In the genomic region with DNA sequence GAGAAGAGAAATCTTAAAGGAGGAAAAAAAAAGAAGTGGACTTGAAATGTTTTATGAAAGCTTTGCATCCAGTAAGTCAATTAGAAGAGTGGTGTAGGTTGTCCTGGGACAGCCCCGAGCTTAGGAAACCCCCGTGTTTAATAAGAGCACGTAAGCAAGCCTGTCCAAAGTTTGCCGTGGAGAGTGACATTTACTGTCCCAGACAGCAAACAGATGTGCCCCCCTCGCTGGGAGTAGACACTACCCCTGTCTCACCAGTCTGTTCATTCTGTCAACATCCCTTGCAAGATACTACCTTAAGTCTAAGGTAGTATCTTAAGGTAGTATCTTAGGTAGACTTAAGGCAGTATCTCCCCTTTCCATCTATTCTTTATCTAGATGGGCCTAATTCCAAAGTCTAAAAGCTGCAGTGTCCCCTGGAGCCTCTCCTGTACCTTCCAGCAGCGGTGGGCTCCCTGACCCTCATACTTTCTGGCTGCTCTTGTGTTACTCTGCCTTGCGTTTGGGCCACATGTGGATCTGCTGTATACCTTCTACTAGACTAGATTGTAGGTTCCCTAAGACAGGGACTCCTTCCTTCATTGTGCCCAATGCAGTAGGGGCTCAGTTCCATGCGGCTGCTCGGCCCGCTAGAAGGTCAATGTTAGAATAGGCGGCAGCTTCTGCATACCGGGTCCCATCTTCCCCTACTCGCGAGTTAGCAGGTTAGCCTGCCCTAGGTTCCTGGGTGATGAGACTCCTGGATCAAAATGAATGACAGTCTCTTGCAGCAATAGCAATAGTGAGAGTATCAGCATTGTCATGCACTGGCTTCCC, we compare ENCODE assay signal across 23 cellular contexts.
DNase-seq lines count a peak whose midpoint lies in the region; ATAC-seq and TF ChIP-seq lines count a peak whose summit lies in the region.
"Had no signal": no experiment of that assay in that cellular context is flagged by ENCODE, and none has a peak within 500 bp of the region (broad histone marks: within the 10 kb centered on the region; RNA-seq: fewer than 3 reads in every experiment).

No MANE protein-coding gene starts in this region.

- peaks cover 1% of the 10 kb centered on the region for H3K36me3 Mint-ChIP-seq in endodermal cell (ENCODE audit: low read depth)
- H3K36me3 Mint-ChIP-seq: CD14-positive monocyte; CD4-positive, alpha-beta memory T cell; CD4-positive, CD25-positive, alpha-beta regulatory T cell had no signal

- no peak overlapping the region for H3K9ac ChIP-seq in endodermal cell (ENCODE audit: extremely low read depth, low read length, poor library complexity, severe bottlenecking)
- H3K9ac ChIP-seq: BLaER1 had no signal

- H3K4me1 Mint-ChIP-seq in endodermal cell, result peaks cover 9% of the 10 kb centered on the region
- H3K4me1 Mint-ChIP-seq: CD14-positive monocyte; CD4-positive, alpha-beta memory T cell; CD4-positive, CD25-positive, alpha-beta regulatory T cell; CD8-positive, alpha-beta memory T cell had no signal

- H3K27me3 ChIP-seq in RWPE2 (ENCODE audit: insufficient read depth, poor library complexity, severe bottlenecking) (no peaks in the 10 kb centered on the region), endodermal cell (ENCODE audit: control insufficient read depth, insufficient read depth, low read length, poor library complexity, severe bottlenecking) (no peaks in the 10 kb centered on the region)
- H3K27me3 ChIP-seq: BE2C, BLaER1 had no signal

- H3K9me3 ChIP-seq in RWPE2 (ENCODE audit: severe bottlenecking) (no peaks in the 10 kb centered on the region), endodermal cell (ENCODE audit: control insufficient read depth, low read length) (no peaks in the 10 kb centered on the region)
- H3K9me3 ChIP-seq: BE2C, BLaER1 had no signal

- H3K27ac Mint-ChIP-seq in endodermal cell, result no peak overlapping the region
- H3K27ac Mint-ChIP-seq: CD14-positive monocyte; CD4-positive, alpha-beta memory T cell; CD4-positive, CD25-positive, alpha-beta regulatory T cell had no signal

- H3K4me3 Mint-ChIP-seq in endodermal cell, result no peak overlapping the region
- H3K4me3 Mint-ChIP-seq: CD14-positive monocyte; CD4-positive, alpha-beta memory T cell; CD4-positive, CD25-positive, alpha-beta regulatory T cell; CD8-positive, alpha-beta memory T cell had no signal

- no peak for ATAC-seq in RWPE2 (ENCODE audit: low read depth)
- ATAC-seq: GM12878 had no signal

- DNase-seq in RWPE2 (ENCODE audit: low spot score), result peak; percentile 22
- DNase-seq in endodermal cell, result peak; percentile 33
- DNase-seq in ureter (ENCODE audit: low spot score), result peak; percentile 31
- DNase-seq in hypothalamus (lab: John Stamatoyannopoulos, UW), result no peak
- no peak for DNase-seq in stimulated activated naive CD4-positive, alpha-beta T cell (lab: John Stamatoyannopoulos, UW)
- DNase-seq: 8988T; ACHN; BE2C; C1 segment of cervical spinal cord; CD4-positive, alpha-beta memory T cell; CD4-positive, CD25-positive, alpha-beta regulatory T cell; CD8-positive, alpha-beta memory T cell; COR-L47; DMS 273 treated with DMSO at 0.1 percent for 48 hours; DMS153; DMS53; DMS79; DND-41; EL; GDM1 had no signal

- TF ChIP-seq CTCF in RWPE2 (IDR thresholded peaks at IDR 0.05; ENCODE audit: poor library complexity, severe bottlenecking), result no peak
- TF ChIP-seq CTCF in endodermal cell (conservative IDR thresholded peaks at IDR 0.05), result no peak

- no peak overlapping the region for H3K27ac ChIP-seq in RWPE2 (ENCODE audit: poor library complexity, severe bottlenecking)
- no peak overlapping the region for H3K27ac ChIP-seq in endodermal cell (ENCODE audit: low read depth, low read length)
- H3K27ac ChIP-seq: BLaER1 had no signal

- H3K4me1 ChIP-seq in RWPE2 (ENCODE audit: insufficient read depth, poor library complexity, severe bottlenecking) (no peaks in the 10 kb centered on the region), endodermal cell (ENCODE audit: control insufficient read depth, insufficient read depth, low read length) (no peaks in the 10 kb centered on the region)
- H3K4me1 ChIP-seq: BE2C, BLaER1 had no signal

- H3K9me3 Mint-ChIP-seq in endodermal cell, result no peaks in the 10 kb centered on the region
- H3K9me3 Mint-ChIP-seq: CD4-positive, alpha-beta memory T cell; CD8-positive, alpha-beta memory T cell had no signal

- H3K36me3 ChIP-seq in RWPE2 (ENCODE audit: low read depth) (peaks cover 4% of the 10 kb centered on the region; the same call in 1 of the 2 replicates), endodermal cell (ENCODE audit: control insufficient read depth, insufficient read depth, low read length) (peaks cover 5% of the 10 kb centered on the region)
- H3K36me3 ChIP-seq: BE2C had no signal

- H3K27me3 Mint-ChIP-seq in endodermal cell (ENCODE audit: insufficient read depth), result peaks cover 12% of the 10 kb centered on the region

- H3K4me3 ChIP-seq in RWPE2 (ENCODE audit: severe bottlenecking) (no peak overlapping the region), endodermal cell (ENCODE audit: low read length) (no peak overlapping the region)
- H3K4me3 ChIP-seq: BLaER1, GM12878 had no signal

- 90 to 92% methylated on average over 8 to 14 of the region's 14 CpGs for WGBS in endodermal cell (ENCODE audit: insufficient coverage in 1 of 2, insufficient read length in 1 of 2), 2 experiments

Comparison
In these comparisons a context has a peak if more than half of its experiments do, and no peak if none do; other contexts are left out.
1. DNase-seq: peak in RWPE2 (single experiment), endodermal cell (single experiment) and ureter (single experiment); none in hypothalamus (0 of 51) and stimulated activated naive CD4-positive, alpha-beta T cell (0 of 6).